Comparison of ENCODE assay signal across 19 cellular contexts in the genomic region with DNA sequence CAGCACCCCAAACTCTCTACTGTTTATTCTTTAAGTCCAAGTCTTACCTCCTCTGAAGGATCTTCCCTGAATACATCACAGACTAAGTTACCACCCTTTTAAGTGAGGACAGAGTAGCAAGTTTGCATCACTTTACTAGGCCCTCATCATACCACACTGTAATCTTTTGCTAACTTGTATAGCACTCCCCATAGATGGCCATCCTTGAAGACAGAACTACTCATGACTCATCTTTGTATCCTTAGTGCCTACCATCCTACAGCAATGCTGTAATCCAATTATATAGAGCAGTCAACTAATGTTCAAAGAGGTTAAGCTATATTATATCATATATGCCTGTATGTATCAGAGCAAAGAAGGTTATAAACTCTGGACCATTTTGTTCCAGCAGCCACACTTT.
DNase-seq lines count a peak whose midpoint lies in the region; ATAC-seq and TF ChIP-seq lines count a peak whose summit lies in the region.
"Had no signal": no experiment of that assay in that cellular context is flagged by ENCODE, and none has a peak within 500 bp of the region (broad histone marks: within the 10 kb centered on the region; RNA-seq: fewer than 3 reads in every experiment).

No MANE protein-coding gene starts in this region.

- no peak overlapping the region for H3K23ac ChIP-seq in trophoblast cell (ENCODE audit: low read length)

- no peaks in the 10 kb centered on the region for H3K27me3 ChIP-seq in A673 (replicated peaks; ENCODE audit: insufficient read depth, low read depth, low read length, poor library complexity)
- no peaks in the 10 kb centered on the region for H3K27me3 ChIP-seq in trophoblast cell (ENCODE audit: insufficient read depth, low read length)
- no peaks in the 10 kb centered on the region for H3K27me3 ChIP-seq in naive thymus-derived CD4-positive, alpha-beta T cell (ENCODE audit: control insufficient read depth in 2 of 2, insufficient read depth in 2 of 2, low read length in 2 of 2)
- H3K27me3 ChIP-seq: BLaER1 treated with 17β-estradiol and CSF1 and Interleukin-3, amounts not matched to agents 10 nM and 100 nM had no signal

- peaks cover 0 to 6% (median 0%) of the 10 kb centered on the region in 5 donors for H3K27me3 Mint-ChIP-seq in naive thymus-derived CD4-positive, alpha-beta T cell
- H3K27me3 Mint-ChIP-seq: B cell had no signal

- no peak for ATAC-seq in GM18873 (IDR thresholded peaks at IDR 0.05; ENCODE audit: low FRiP score, unreplicated experiment)
- ATAC-seq in naive thymus-derived CD4-positive, alpha-beta T cell = no peak
- ATAC-seq in activated CD4-positive, CD25-positive, alpha-beta regulatory T cell treated with anti-CD3 and anti-CD28 coated beads, Interleukin-2, amount 50 U/mL, for 24 hours = no peak
- ATAC-seq: CD8-positive, alpha-beta T cell; HCT116 had no signal

- peaks cover 0 to 4% (median 0%) of the 10 kb centered on the region in 11 donors for H3K9me3 Mint-ChIP-seq in naive thymus-derived CD4-positive, alpha-beta T cell
- H3K9me3 Mint-ChIP-seq: CD8-positive, alpha-beta T cell had no signal

- no peak overlapping the region for H2BK120ac ChIP-seq in trophoblast cell (ENCODE audit: insufficient read depth, low read length, poor library complexity)

- POLR2A ChIA-PET in A673 (lab: Charles Lee; ENCODE audit: low non-redundant PET) = no interaction called here
- POLR2A ChIA-PET in naive thymus-derived CD4-positive, alpha-beta T cell (lab: Charles Lee) = no interaction called here

- no peaks in the 10 kb centered on the region for H3K36me3 Mint-ChIP-seq in naive thymus-derived CD4-positive, alpha-beta T cell
- H3K36me3 Mint-ChIP-seq: CD8-positive, alpha-beta T cell had no signal

- no peaks in the 10 kb centered on the region for H3K79me1 ChIP-seq in trophoblast cell (ENCODE audit: low read length)

- peak; percentile 4 for DNase-seq in A673 (ENCODE audit: low spot score)
- DNase-seq in EL = peak; percentile 6
- peak; percentile 18 for DNase-seq in amniotic epithelial cell (ENCODE audit: low read depth)
- DNase-seq in trophoblast cell = peak; percentile 16 to 64
- DNase-seq in naive thymus-derived CD4-positive, alpha-beta T cell = no peak
- DNase-seq: 8988T; CD8-positive, alpha-beta T cell; COR-L47; DMS 273 treated with DMSO at 0.1 percent for 48 hours; DMS53; DND-41; GDM1; GOT3; H7 had no signal

- TF ChIP-seq CTCF in A673 (conservative IDR thresholded peaks at IDR 0.05; ENCODE audit: low read depth, low read length) = no peak

- H3K79me2 ChIP-seq in trophoblast cell (ENCODE audit: control insufficient read depth, insufficient read depth, low read length, poor library complexity) = no peaks in the 10 kb centered on the region

- H2AK5ac ChIP-seq in trophoblast cell (ENCODE audit: low read length) = no peak overlapping the region

- no peak overlapping the region for H3K4ac ChIP-seq in trophoblast cell (ENCODE audit: low read depth, low read length)

- H3K9ac ChIP-seq in trophoblast cell (ENCODE audit: low read length) = no peak overlapping the region
- H3K9ac ChIP-seq: BLaER1 treated with 17β-estradiol and CSF1 and Interleukin-3, amounts not matched to agents 10 nM and 100 nM had no signal

- no peak overlapping the region for H3K18ac ChIP-seq in trophoblast cell (ENCODE audit: low read length)

- H3K9me3 ChIP-seq in A673 (ENCODE audit: low read depth, low read length, poor library complexity, severe bottlenecking) (no peaks in the 10 kb centered on the region), trophoblast cell (ENCODE audit: insufficient read depth, low read depth, low read length) (no peaks in the 10 kb centered on the region)
- no peaks in the 10 kb centered on the region for H3K9me3 ChIP-seq in naive thymus-derived CD4-positive, alpha-beta T cell (ENCODE audit: control insufficient read depth in 2 of 3, low read length in 3 of 3)
- H3K9me3 ChIP-seq: BLaER1 treated with 17β-estradiol and CSF1 and Interleukin-3, amounts not matched to agents 10 nM and 100 nM had no signal

- H4K12ac ChIP-seq in trophoblast cell (ENCODE audit: low read depth, low read length) = no peak overlapping the region

- H3K27ac Mint-ChIP-seq in naive thymus-derived CD4-positive, alpha-beta T cell = no peak overlapping the region
- H3K27ac Mint-ChIP-seq: B cell; CD8-positive, alpha-beta T cell had no signal

- H2BK5ac ChIP-seq in trophoblast cell (ENCODE audit: low read depth, low read length, poor library complexity) = no peak overlapping the region

- H3K4me2 ChIP-seq in trophoblast cell (ENCODE audit: low read length) = no peak overlapping the region
- H3K4me2 ChIP-seq: BLaER1 treated with 17β-estradiol and CSF1 and Interleukin-3, amounts not matched to agents 10 nM and 100 nM had no signal

- H3K4me1 Mint-ChIP-seq in naive thymus-derived CD4-positive, alpha-beta T cell = no peaks in the 10 kb centered on the region
- H3K4me1 Mint-ChIP-seq: B cell had no signal

- intact Hi-C loops in A673 (cut with micrococcal nuclease; ENCODE audit: unreplicated experiment) = loop anchor here (5.0 to 10.0 kb wide), 2 partner anchors 140 to 173 kb away; no protein-coding TSS in a partner anchor
- intact Hi-C loops in naive thymus-derived CD4-positive, alpha-beta T cell (cut with micrococcal nuclease) = loop anchor here in 1 of 2 donors (5.0 to 10.0 kb wide), 2 partner anchors 143 to 1865 kb away; no protein-coding TSS in a partner anchor

- H2AFZ ChIP-seq in trophoblast cell (ENCODE audit: insufficient read depth, low read length, poor library complexity) = no peak overlapping the region

- no TSS peak for BruUV-seq in A673 (replicated peaks; lab: Mats Ljungman, UMichigan)

- H3K27ac ChIP-seq in A673 (ENCODE audit: low read depth, low read length, poor library complexity, severe bottlenecking) (no peak overlapping the region), trophoblast cell (ENCODE audit: low read depth, low read length) (no peak overlapping the region)
- H3K27ac ChIP-seq in naive thymus-derived CD4-positive, alpha-beta T cell (ENCODE audit: low read depth, low read length) = no peak overlapping the region
- H3K27ac ChIP-seq: BLaER1 treated with 17β-estradiol and CSF1 and Interleukin-3, amounts not matched to agents 10 nM and 100 nM had no signal

- H3K14ac ChIP-seq in trophoblast cell (ENCODE audit: low read length) = no peak overlapping the region

- H3K4me3 Mint-ChIP-seq in naive thymus-derived CD4-positive, alpha-beta T cell = no peak overlapping the region
- H3K4me3 Mint-ChIP-seq: B cell; CD8-positive, alpha-beta T cell had no signal

- CTCF ChIA-PET in A673 (lab: Charles Lee) = no interaction called here
- CTCF ChIA-PET in naive thymus-derived CD4-positive, alpha-beta T cell (lab: Charles Lee) = no interaction called here

- no peak overlapping the region for H3K4me3 ChIP-seq in A673 (ENCODE audit: low read depth, low read length, poor library complexity, severe bottlenecking)
- H3K4me3 ChIP-seq in trophoblast cell (ENCODE audit: low read depth, low read length) = no peak overlapping the region
- no peak overlapping the region for H3K4me3 ChIP-seq in naive thymus-derived CD4-positive, alpha-beta T cell (ENCODE audit: low read length)
- H3K4me3 ChIP-seq: BLaER1 treated with 17β-estradiol and CSF1 and Interleukin-3, amounts not matched to agents 10 nM and 100 nM had no signal

- no peak overlapping the region for H4K8ac ChIP-seq in trophoblast cell (ENCODE audit: low read depth, low read length)

- no peaks in the 10 kb centered on the region for H3K36me3 ChIP-seq in A673 (ENCODE audit: insufficient read depth, low read length, poor library complexity, severe bottlenecking)
- no peaks in the 10 kb centered on the region for H3K36me3 ChIP-seq in trophoblast cell (ENCODE audit: control insufficient read depth in 1 of 2, insufficient read depth in 2 of 2, low read length in 2 of 2)
- no peaks in the 10 kb centered on the region for H3K36me3 ChIP-seq in naive thymus-derived CD4-positive, alpha-beta T cell (ENCODE audit: control insufficient read depth in 2 of 3, insufficient read depth in 3 of 3, low read length in 3 of 3)
- H3K36me3 ChIP-seq: BLaER1 treated with 17β-estradiol and CSF1 and Interleukin-3, amounts not matched to agents 10 nM and 100 nM had no signal

- no peaks in the 10 kb centered on the region for H3K4me1 ChIP-seq in A673 (ENCODE audit: insufficient read depth, low read length, poor library complexity, severe bottlenecking)
- H3K4me1 ChIP-seq in trophoblast cell (ENCODE audit: control insufficient read depth in 1 of 2, insufficient read depth in 2 of 2, low read length in 2 of 2) = peaks cover 0 to 1% of the 10 kb centered on the region in 2 experiments
- no peaks in the 10 kb centered on the region for H3K4me1 ChIP-seq in naive thymus-derived CD4-positive, alpha-beta T cell (ENCODE audit: control insufficient read depth in 2 of 2, insufficient read depth in 2 of 2, low read length in 2 of 2)
- H3K4me1 ChIP-seq: BLaER1 treated with 17β-estradiol and CSF1 and Interleukin-3, amounts not matched to agents 10 nM and 100 nM had no signal

- no peak overlapping the region for H2BK12ac ChIP-seq in trophoblast cell (ENCODE audit: low read length)

- no peak overlapping the region for H4K91ac ChIP-seq in trophoblast cell (ENCODE audit: low read depth, low read length)

Comparison
In these comparisons a context has a peak if more than half of its experiments do, and no peak if none do; other contexts are left out.
1. DNase-seq: peak in A673 (single experiment), EL (single experiment), amniotic epithelial cell (single experiment) and trophoblast cell (2 of 2); none in naive thymus-derived CD4-positive, alpha-beta T cell (0 of 9).